Comparison of ENCODE assay signal across 10 cellular contexts in genomic region chr14:51844482-51844881, GRCh38. TPM values are rescaled to one million over a fixed set of nuclear protein-coding genes. Genes with fewer than 3 reads are reported as not detected.
DNase-seq lines count a peak whose midpoint lies in the region; ATAC-seq and TF ChIP-seq lines count a peak whose summit lies in the region.
"Had no signal": no experiment of that assay in that cellular context is flagged by ENCODE, and none has a peak within 500 bp of the region (broad histone marks: within the 10 kb centered on the region; RNA-seq: fewer than 3 reads in every experiment).

No MANE protein-coding gene starts in this region.

- no peak for TF ChIP-seq CTCF in endothelial cell (IDR thresholded peaks at IDR 0.05; ENCODE audit: unreplicated experiment)

- DNase-seq in endothelial cell (ENCODE audit: low spot score), result no peak
- DNase-seq in SKM-1 treated with dmso at 0.1 percent for 144 hours (lab: John Stamatoyannopoulos, UW; ENCODE audit: unreplicated experiment), result no peak
- no peak for DNase-seq in hepatic stellate cell (ENCODE audit: low spot score)
- no peak for DNase-seq in AG20443 (ENCODE audit: low spot score)
- DNase-seq: endodermal cell, islet precursor cell had no signal

- peaks cover 29 to 54% (median 35%) of the 10 kb centered on the region in 3 donors for H3K4me1 Mint-ChIP-seq in IgD-negative memory B cell
- peaks cover 27% of the 10 kb centered on the region for H3K4me1 Mint-ChIP-seq in endothelial cell (ENCODE audit: unreplicated experiment)

- peaks cover 0 to 2% (median 2%) of the 10 kb centered on the region in 3 donors for H3K9me3 Mint-ChIP-seq in IgD-negative memory B cell
- H3K9me3 Mint-ChIP-seq in endothelial cell (ENCODE audit: unreplicated experiment), result no peaks in the 10 kb centered on the region
- H3K9me3 Mint-ChIP-seq: endodermal cell had no signal

- H3K27me3 Mint-ChIP-seq in IgD-negative memory B cell (no peaks in the 10 kb centered on the region), endothelial cell (ENCODE audit: unreplicated experiment) (peaks cover 2% of the 10 kb centered on the region)

- no peaks in the 10 kb centered on the region for H3K36me3 Mint-ChIP-seq in IgD-negative memory B cell
- H3K36me3 Mint-ChIP-seq in endothelial cell (ENCODE audit: low read depth, unreplicated experiment), result no peaks in the 10 kb centered on the region

- ATAC-seq in GM18868 (IDR thresholded peaks at IDR 0.05; ENCODE audit: unreplicated experiment) (peak; percentile 45), GM21619 (IDR thresholded peaks at IDR 0.05; ENCODE audit: unreplicated experiment) (peak; percentile 33), GM21825 (IDR thresholded peaks at IDR 0.05; ENCODE audit: unreplicated experiment) (no peak)

- peak overlapping the region in 3 of 4 donors; percentile 39 to 63 (median 60) for H3K4me3 Mint-ChIP-seq in IgD-negative memory B cell
- H3K4me3 Mint-ChIP-seq in endothelial cell (ENCODE audit: unreplicated experiment), result peak overlapping the region; percentile 58
- H3K4me3 Mint-ChIP-seq: endodermal cell had no signal

- H3K27ac Mint-ChIP-seq in IgD-negative memory B cell, result peak overlapping the region; percentile 98 to 100 (median 99)
- H3K27ac Mint-ChIP-seq in endothelial cell (ENCODE audit: unreplicated experiment), result peak overlapping the region; percentile 76
- H3K27ac Mint-ChIP-seq: endodermal cell had no signal

RNA-seq across cellular contexts. Expression of gene GNG2, which starts 15.9 kb away (rescaled TPM):
- polyA plus RNA-seq in IgD-negative memory B cell, result 68.8 TPM
- 80.8 TPM for total RNA-seq in endothelial cell (ENCODE audit: unreplicated experiment)
